Comparison of ENCODE assay signal across 15 cellular contexts in the genomic region with DNA sequence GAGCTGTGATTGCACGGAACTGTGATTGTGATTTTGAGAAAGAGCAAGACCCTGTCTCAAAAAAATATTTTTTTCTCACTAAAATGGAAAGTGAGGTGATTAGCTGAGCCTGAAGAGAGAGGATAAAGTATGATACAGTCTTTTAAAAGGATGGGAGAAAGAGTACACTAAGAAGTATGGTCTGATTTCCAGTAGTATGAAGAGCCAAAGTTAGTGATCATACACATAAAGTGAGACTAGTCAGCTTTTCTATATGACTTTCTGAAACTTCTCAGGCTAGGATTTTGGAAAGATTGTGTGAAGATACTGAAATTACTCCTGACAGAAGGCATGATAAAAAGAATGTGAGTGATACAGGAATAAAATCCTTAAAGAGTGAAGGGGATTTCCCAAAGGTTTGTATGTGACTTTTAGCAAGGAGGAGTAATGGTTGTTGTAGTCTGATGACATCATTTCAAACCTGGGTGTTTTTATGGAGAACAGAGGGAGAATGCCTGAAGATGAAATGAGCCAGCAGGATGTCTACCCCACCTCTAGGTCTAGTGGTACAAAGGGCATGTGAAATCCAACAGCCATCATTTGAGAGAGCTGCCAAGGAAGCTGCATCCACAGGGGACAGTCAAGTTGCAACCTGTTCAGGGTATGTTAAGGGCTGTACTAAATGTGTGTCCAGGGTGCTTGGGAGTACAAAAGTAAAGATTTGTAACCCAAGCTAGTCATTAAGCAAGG.
DNase-seq lines count a peak whose midpoint lies in the region; ATAC-seq, FAIRE-seq and TF ChIP-seq lines count a peak whose summit lies in the region.
"Had no signal": no experiment of that assay in that cellular context is flagged by ENCODE, and none has a peak within 500 bp of the region (broad histone marks: within the 10 kb centered on the region; RNA-seq: fewer than 3 reads in every experiment).

No MANE protein-coding gene starts in this region.

- no peak for TF ChIP-seq EP300 in A549 (IDR thresholded peaks at IDR 0.05)

- peaks cover 30% of the 10 kb centered on the region for H3K4me1 ChIP-seq in A549
- H3K4me1 ChIP-seq: BE2C had no signal

- TF ChIP-seq RAD21 in A549 (conservative IDR thresholded peaks at IDR 0.05 in 1 of 2, IDR thresholded peaks at IDR 0.05 in 1 of 2) = no peak

- TF ChIP-seq CTCF in A549 (IDR thresholded peaks at IDR 0.05) (no peak), GM10248 (IDR thresholded peaks at IDR 0.05; ENCODE audit: control extremely low read depth, extremely low read depth, low read depth, missing control alignments) (no peak)

- TF ChIP-seq POLR2A in A549 (IDR thresholded peaks at IDR 0.05; ENCODE audit: low read length) = no peak

- H3K4me2 ChIP-seq in A549 = peak overlapping the region; percentile 40; the same call in 2 of the 3 replicates

- 100% methylated on average over 1 of the region's 1 CpG for WGBS in A549 (ENCODE audit: missing lambda C conversion rate)

- H3K4me3 ChIP-seq in A549 = no peak overlapping the region
- H3K4me3 ChIP-seq: coronary artery, left ventricle myocardium inferior had no signal

- 0 out of 6 replicates have a peak overlapping the region, but pooled peaks have one; percentile 6 to 21 for H3K27ac ChIP-seq in A549
- H3K27ac ChIP-seq: coronary artery, left ventricle myocardium inferior had no signal

- DNase-seq in A549 (ENCODE audit: low read depth in 1 of 2, low spot score in 1 of 2) = peak; percentile 2 to 26
- DNase-seq in GM10248 (ENCODE audit: extremely low spot score) = peak; percentile 12
- peak; percentile 66 for DNase-seq in NCI-H774 (lab: John Stamatoyannopoulos, UW)
- DNase-seq in NCI-H526 treated with DMSO at 0.1 percent for 48 hours (lab: John Stamatoyannopoulos, UW) = no peak
- DNase-seq in DMS 273 (lab: John Stamatoyannopoulos, UW; ENCODE audit: unreplicated experiment) = no peak
- DNase-seq in RPMI8226 = no peak
- DNase-seq: activated naive CD4-positive, alpha-beta T cell treated with anti-CD3 and anti-CD28 coated beads, Interleukin-2, amount 50 U/mL, for 16 hours; BE2C; left ventricle myocardium inferior; occipital lobe; stimulated activated CD4-positive, alpha-beta T cell treated with anti-CD3 and anti-CD28 coated beads, Interleukin-12 subunit alpha, Interleukin-12 subunit beta, amount 100 ng/mL, for 4 hours; T-cell had no signal

- POLR2A ChIA-PET in A549 (lab: Yijun Ruan, JAX) = no interaction called here
- POLR2A ChIA-PET in GM10248 (lab: Yijun Ruan, JAX) = interaction anchor here (0.6 kb wide), 1 partner anchor 19 kb away, joined by 3 read pairs; no protein-coding TSS in a partner anchor

- CTCF ChIA-PET in A549 (lab: Yijun Ruan, JAX) = no interaction called here
- CTCF ChIA-PET in GM10248 (lab: Yijun Ruan, JAX) = interaction anchor here (1.2 to 1.5 kb wide), 3 partner anchors 10 to 107 kb away, joined by 3 to 4 read pairs (median 3); no protein-coding TSS in a partner anchor

- FAIRE-seq in A549 (lab: Jason Lieb, UNC) = no peak

- H3K9me3 ChIP-seq in A549 = no peaks in the 10 kb centered on the region
- H3K9me3 ChIP-seq: BE2C, left ventricle myocardium inferior had no signal

- peak; percentile 51 to 54; a peak in 4 of 6 replicates for ATAC-seq in A549
- ATAC-seq in esophagus mucosa = peak; percentile 59
- ATAC-seq in HG03571 (IDR thresholded peaks at IDR 0.05; ENCODE audit: unreplicated experiment) = no peak
- ATAC-seq: T-cell had no signal

TF ChIP-seq in A549, 52 proteins besides CTCF, POLR2A, EP300 and RAD21:
- TF ChIP-seq SREBF2 (IDR thresholded peaks at IDR 0.05) (no peak), FOXS1 (CRISPR knock-in tag; IDR thresholded peaks at IDR 0.05) (no peak), GATA3 (IDR thresholded peaks at IDR 0.05; ENCODE audit: borderline replicate concordance) (no peak), CEBPB (IDR thresholded peaks at IDR 0.05) (no peak), JUNB (IDR thresholded peaks at IDR 0.05) (no peak), NPAS2 (CRISPR knock-in tag; IDR thresholded peaks at IDR 0.05; ENCODE audit: borderline replicate concordance) (no peak), MAX (IDR thresholded peaks at IDR 0.05) (no peak), CHD2 (IDR thresholded peaks at IDR 0.05; ENCODE audit: low read length, partially characterized antibody) (no peak), NR3C1 (IDR thresholded peaks at IDR 0.05) (no peak), ZFP36 (IDR thresholded peaks at IDR 0.05; ENCODE audit: borderline replicate concordance, partially characterized antibody) (no peak), TFCP2L1 (CRISPR knock-in tag; IDR thresholded peaks at IDR 0.05) (no peak), BHLHE40 (IDR thresholded peaks at IDR 0.05; ENCODE audit: low read depth, low read length) (no peak), NFE2L2 (conservative IDR thresholded peaks at IDR 0.05; ENCODE audit: low read length) (no peak), CHD4 (IDR thresholded peaks at IDR 0.05; ENCODE audit: borderline replicate concordance) (no peak), SMC3 (IDR thresholded peaks at IDR 0.05) (no peak)
- TF ChIP-seq, protein P1, sequence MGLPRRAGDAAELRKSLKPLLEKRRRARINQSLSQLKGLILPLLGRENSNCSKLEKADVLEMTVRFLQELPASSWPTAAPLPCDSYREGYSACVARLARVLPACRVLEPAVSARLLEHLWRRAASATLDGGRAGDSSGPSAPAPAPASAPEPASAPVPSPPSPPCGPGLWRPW (IDR thresholded peaks at IDR 0.05) = no peak
TF ChIP-seq in A549: peak in this region for 0.

Comparison
In these comparisons a context has a peak if more than half of its experiments do, and no peak if none do; other contexts are left out.
1. DNase-seq: peak in A549 (2 of 2), GM10248 (single experiment) and NCI-H774 (single experiment); none in NCI-H526 treated with DMSO at 0.1 percent for 48 hours (single experiment), DMS 273 (single experiment) and RPMI8226 (single experiment).